ENCODE assay signal across 14 cellular contexts in genomic region chr3:15649341-15649740, GRCh38. TPM values are rescaled to one million over a fixed set of nuclear protein-coding genes. Genes with fewer than 3 reads are reported as not detected.
DNase-seq lines count a peak whose midpoint lies in the region; ATAC-seq and TF ChIP-seq lines count a peak whose summit lies in the region.
"Had no signal": no experiment of that assay in that cellular context is flagged by ENCODE, and none has a peak within 500 bp of the region (broad histone marks: within the 10 kb centered on the region; RNA-seq: fewer than 3 reads in every experiment).

No MANE protein-coding gene starts in this region.

- 88 to 100% (median 94%) methylated on average over 3 of the region's 3 CpGs for WGBS in spleen, 5 donors

- H4K20me1 ChIP-seq in MM.1S (ENCODE audit: insufficient read depth, low read length), result no peaks in the 10 kb centered on the region

- in situ Hi-C loops in G401 (cut with HindIII; ENCODE audit: low sequenced_read_pairs), result no loop called here

- no peak for ATAC-seq in stimulated activated naive B cell treated with anti-CD40 and anti-IgM and Interleukin-4, amounts not matched to agents 10 μg/mL and 1 μg/mL and 100 μg/mL, for 72 hours (replicated peaks)
- ATAC-seq: A549 had no signal

- TF ChIP-seq CTCF in MM.1S (IDR thresholded peaks at IDR 0.05; ENCODE audit: low read length) (no peak), chondrocyte (IDR thresholded peaks at IDR 0.05) (no peak), spleen (IDR thresholded peaks at IDR 0.05 in 8 of 11, conservative IDR thresholded peaks at IDR 0.05 in 3 of 11) (no peak)

- H3K79me2 ChIP-seq in MM.1S (ENCODE audit: low read length), result no peaks in the 10 kb centered on the region

- no peak overlapping the region for H3K9ac ChIP-seq in MM.1S (ENCODE audit: low read length)

- peak overlapping the region; percentile 53 for H3K27ac Mint-ChIP-seq in activated naive CD4-positive, alpha-beta T cell treated with anti-CD3 and anti-CD28 coated beads, Interleukin-2, amount 50 U/mL, for 24 hours
- H3K27ac Mint-ChIP-seq in chondrocyte (ENCODE audit: unreplicated experiment), result peak overlapping the region; percentile 5
- H3K27ac Mint-ChIP-seq in stimulated activated naive B cell treated with anti-CD40 and anti-IgM and Interleukin-4, amounts not matched to agents 10 μg/mL and 1 μg/mL and 100 μg/mL, for 72 hours, result peak overlapping the region; percentile 63

- H3K9me3 ChIP-seq in MM.1S (replicated peaks; ENCODE audit: insufficient read depth, low read length) (no peaks in the 10 kb centered on the region), spleen (no peaks in the 10 kb centered on the region)
- H3K9me3 ChIP-seq: A549 had no signal

- H3K4me1 ChIP-seq in MM.1S (ENCODE audit: low read length) (peaks cover 43% of the 10 kb centered on the region), spleen (peaks cover 17 to 44% (median 28%) of the 10 kb centered on the region in 6 donors)

- H3K4me3 ChIP-seq in MM.1S (ENCODE audit: low read length), result no peak overlapping the region
- H3K4me3 ChIP-seq in spleen, result no peak overlapping the region
- H3K4me3 ChIP-seq: A549 had no signal

- H3K36me3 Mint-ChIP-seq in activated naive CD4-positive, alpha-beta T cell treated with anti-CD3 and anti-CD28 coated beads, Interleukin-2, amount 50 U/mL, for 24 hours, result peaks cover 4% of the 10 kb centered on the region
- H3K36me3 Mint-ChIP-seq in chondrocyte (ENCODE audit: low read depth), result no peaks in the 10 kb centered on the region
- peaks cover 5 to 21% of the 10 kb centered on the region in 2 donors for H3K36me3 Mint-ChIP-seq in stimulated activated naive B cell treated with anti-CD40 and anti-IgM and Interleukin-4, amounts not matched to agents 10 μg/mL and 1 μg/mL and 100 μg/mL, for 72 hours

- no peak for TF ChIP-seq POLR2A in spleen (IDR thresholded peaks at IDR 0.05)

- H3K27ac ChIP-seq in MM.1S (ENCODE audit: low read length) (peak overlapping the region; percentile 94; the same call in 1 of the 2 replicates), spleen (no peak overlapping the region)

- no peak for DNase-seq in activated naive CD4-positive, alpha-beta T cell (lab: John Stamatoyannopoulos, UW)
- DNase-seq in MM.1S (no peak), chondrocyte (ENCODE audit: low spot score) (no peak), AG08396 (ENCODE audit: low spot score) (no peak), G401 (ENCODE audit: low spot score) (no peak), spleen (no peak)
- DNase-seq in stimulated activated naive B cell treated with anti-CD40 and anti-IgM and Interleukin-4, amounts not matched to agents 10 μg/mL and 1 μg/mL and 100 μg/mL, for 72 hours, result no peak
- DNase-seq: DMS153, NCI-H146, NCI-H2081 treated with DMSO at 0.1 percent for 48 hours, NCI-H524 had no signal

- H3K4me3 Mint-ChIP-seq in activated naive CD4-positive, alpha-beta T cell treated with anti-CD3 and anti-CD28 coated beads, Interleukin-2, amount 50 U/mL, for 24 hours, result peak overlapping the region; percentile 20
- no peak overlapping the region for H3K4me3 Mint-ChIP-seq in chondrocyte (ENCODE audit: unreplicated experiment)
- peak overlapping the region; percentile 33 to 39 for H3K4me3 Mint-ChIP-seq in stimulated activated naive B cell treated with anti-CD40 and anti-IgM and Interleukin-4, amounts not matched to agents 10 μg/mL and 1 μg/mL and 100 μg/mL, for 72 hours

- H3K9me3 Mint-ChIP-seq in activated naive CD4-positive, alpha-beta T cell treated with anti-CD3 and anti-CD28 coated beads, Interleukin-2, amount 50 U/mL, for 24 hours, result no peaks in the 10 kb centered on the region
- H3K9me3 Mint-ChIP-seq in chondrocyte (ENCODE audit: low read depth), result peaks cover 5% of the 10 kb centered on the region
- peaks cover 2 to 6% of the 10 kb centered on the region in 2 donors for H3K9me3 Mint-ChIP-seq in stimulated activated naive B cell treated with anti-CD40 and anti-IgM and Interleukin-4, amounts not matched to agents 10 μg/mL and 1 μg/mL and 100 μg/mL, for 72 hours
- H3K9me3 Mint-ChIP-seq: IgD-negative memory B cell had no signal

- H3K36me3 ChIP-seq in MM.1S (replicated peaks; ENCODE audit: insufficient read depth, low read length), result no peaks in the 10 kb centered on the region
- H3K36me3 ChIP-seq in spleen, result peaks cover 0 to 11% (median 0%) of the 10 kb centered on the region in 6 donors

- H3K9me2 ChIP-seq in MM.1S (replicated peaks; ENCODE audit: insufficient read depth, low read length), result no peaks in the 10 kb centered on the region

- intact Hi-C loops in spleen (cut with DNase I; ENCODE audit: low total_unique reads), result no loop called here

- peaks cover 8% of the 10 kb centered on the region for H3K27me3 Mint-ChIP-seq in activated naive CD4-positive, alpha-beta T cell treated with anti-CD3 and anti-CD28 coated beads, Interleukin-2, amount 50 U/mL, for 24 hours
- no peaks in the 10 kb centered on the region for H3K27me3 Mint-ChIP-seq in chondrocyte (ENCODE audit: low read depth)
- H3K27me3 Mint-ChIP-seq in stimulated activated naive B cell treated with anti-CD40 and anti-IgM and Interleukin-4, amounts not matched to agents 10 μg/mL and 1 μg/mL and 100 μg/mL, for 72 hours, result peaks cover 6 to 10% of the 10 kb centered on the region in 2 donors
- H3K27me3 Mint-ChIP-seq: IgD-negative memory B cell had no signal

- no peak overlapping the region for H2AFZ ChIP-seq in MM.1S (ENCODE audit: low read length)

- peak overlapping the region; percentile 23; the same call in 1 of the 2 replicates for H3K4me2 ChIP-seq in MM.1S (ENCODE audit: low read depth, low read length)
- H3K4me2 ChIP-seq: A549 had no signal

- H3K4me1 Mint-ChIP-seq in activated naive CD4-positive, alpha-beta T cell treated with anti-CD3 and anti-CD28 coated beads, Interleukin-2, amount 50 U/mL, for 24 hours, result peaks cover 58% of the 10 kb centered on the region
- peaks cover 73% of the 10 kb centered on the region for H3K4me1 Mint-ChIP-seq in chondrocyte (ENCODE audit: low read depth)
- H3K4me1 Mint-ChIP-seq in stimulated activated naive B cell treated with anti-CD40 and anti-IgM and Interleukin-4, amounts not matched to agents 10 μg/mL and 1 μg/mL and 100 μg/mL, for 72 hours, result peaks cover 40 to 43% of the 10 kb centered on the region in 2 donors

- H3F3A ChIP-seq in MM.1S (ENCODE audit: insufficient read depth, low read length), result peaks cover 28% of the 10 kb centered on the region

- H3K27me3 ChIP-seq in MM.1S (replicated peaks; ENCODE audit: insufficient read depth, low read length) (no peaks in the 10 kb centered on the region), spleen (replicated peaks in 1 of 7) (no peaks in the 10 kb centered on the region)

RNA-seq across cellular contexts. Expression of gene BTD, which starts 47.8 kb away (rescaled TPM):
- total RNA-seq in chondrocyte, result 19.2 to 25.0 TPM (median 19.8 TPM) in 3 replicates
- total RNA-seq in G401 (2014; rRNA removed; shearing (Covaris generic)), result 3.3 and 10.4 TPM in 2 replicates
- 10 to 100 TPM; 13.3 to 43.7 (median 23.9) TPM for total RNA-seq in spleen
- polyA plus RNA-seq in spleen, result 1 to 10 TPM; 3.9 to 6.3 (median 6.0) TPM

RNA-seq across cellular contexts. Expression of gene HACL1, which starts 48.0 kb away (rescaled TPM):
- total RNA-seq in chondrocyte, result 15.3 to 21.7 TPM (median 16.9 TPM) in 3 replicates
- 15.0 and 17.4 TPM in 2 replicates for total RNA-seq in G401 (2014; rRNA removed; shearing (Covaris generic))
- total RNA-seq in spleen, result 10 to 100 TPM; 19.6 to 30.1 (median 25.5) TPM
- polyA plus RNA-seq in spleen, result 10 to 100 TPM; 18.2 to 22.4 (median 19.0) TPM

Comparison
In these comparisons a context has a peak if more than half of its experiments do, and no peak if none do; other contexts are left out.
1. H3K27ac Mint-ChIP-seq: peak in every context shown above with its lines; median percentile 63 in stimulated activated naive B cell treated with anti-CD40 and anti-IgM and Interleukin-4, amounts not matched to agents 10 μg/mL and 1 μg/mL and 100 μg/mL, for 72 hours; 53 in activated naive CD4-positive, alpha-beta T cell treated with anti-CD3 and anti-CD28 coated beads, Interleukin-2, amount 50 U/mL, for 24 hours; 5 in chondrocyte.